ENCODE assay signal across 17 cellular contexts in genomic region chr4:60683953-60684352, GRCh38.
A peak's percentile ranks its signal among the peaks of the same experiment; 100 is the strongest.
DNase-seq lines count a peak whose midpoint lies in the region; ATAC-seq and TF ChIP-seq lines count a peak whose summit lies in the region.
"Had no signal": no experiment of that assay in that cellular context is flagged by ENCODE, and none has a peak within 500 bp of the region (broad histone marks: within the 10 kb centered on the region; RNA-seq: fewer than 3 reads in every experiment).

No MANE protein-coding gene starts in this region.

- no peaks in the 10 kb centered on the region for H3K9me3 ChIP-seq in RWPE2 (ENCODE audit: severe bottlenecking)
- H3K9me3 ChIP-seq: vagina had no signal

- no peak overlapping the region for H3K4me3 Mint-ChIP-seq in activated T-cell treated with anti-CD3 and anti-CD28 coated beads, Interleukin-2, amount 50 U/mL, for 4 hours
- H3K4me3 Mint-ChIP-seq: activated B cell treated with CpG ODN at 0.5 μM for 24 hours; central memory CD8-positive, alpha-beta T cell; stimulated activated naive CD8-positive, alpha-beta T cell treated with anti-CD3 and anti-CD28 coated beads, Interleukin-15, amount 100 ng/mL, for 72 hours had no signal

- H3K4me1 Mint-ChIP-seq in activated T-cell treated with anti-CD3 and anti-CD28 coated beads, Interleukin-2, amount 50 U/mL, for 4 hours (ENCODE audit: low read depth): no peaks in the 10 kb centered on the region
- H3K4me1 Mint-ChIP-seq: activated B cell treated with CpG ODN at 0.5 μM for 24 hours; central memory CD8-positive, alpha-beta T cell; stimulated activated naive CD8-positive, alpha-beta T cell treated with anti-CD3 and anti-CD28 coated beads, Interleukin-15, amount 100 ng/mL, for 72 hours had no signal

- H3K4me1 ChIP-seq in RWPE2 (ENCODE audit: insufficient read depth, poor library complexity, severe bottlenecking): no peaks in the 10 kb centered on the region
- H3K4me1 ChIP-seq: parathyroid adenoma, vagina had no signal

- no peaks in the 10 kb centered on the region for H3K36me3 ChIP-seq in RWPE2 (ENCODE audit: low read depth)
- H3K36me3 ChIP-seq: vagina had no signal

- TF ChIP-seq CTCF in RWPE2 (IDR thresholded peaks at IDR 0.05; ENCODE audit: poor library complexity, severe bottlenecking): no peak
- TF ChIP-seq CTCF in retinal pigment epithelial cell (conservative IDR thresholded peaks at IDR 0.05; ENCODE audit: low read depth, low read length): no peak

- H3K4me3 ChIP-seq in RWPE2 (ENCODE audit: severe bottlenecking) (no peak overlapping the region), retinal pigment epithelial cell (ENCODE audit: low read length) (no peak overlapping the region)
- H3K4me3 ChIP-seq: vagina had no signal

- H3K9me3 Mint-ChIP-seq in activated T-cell treated with anti-CD3 and anti-CD28 coated beads, Interleukin-2, amount 50 U/mL, for 4 hours: peaks cover 9% of the 10 kb centered on the region
- H3K9me3 Mint-ChIP-seq: activated B cell treated with CpG ODN at 0.5 μM for 24 hours had no signal

- ATAC-seq in RWPE2 (ENCODE audit: low read depth): peak; percentile 51; the same call in 1 of the 3 replicates
- ATAC-seq in activated T-cell treated with anti-CD3 and anti-CD28 coated beads, Interleukin-2, amount 50 U/mL, for 4 hours: no peak
- ATAC-seq: stimulated activated naive CD8-positive, alpha-beta T cell treated with anti-CD3 and anti-CD28 coated beads, Interleukin-15, amount 100 ng/mL, for 72 hours had no signal

- DNase-seq in EH (ENCODE audit: low read depth): peak; percentile 95
- DNase-seq in RWPE2 (ENCODE audit: low spot score): no peak
- peak; percentile 84 for DNase-seq in dedifferentiated amniotic fluid mesenchymal stem cell (ENCODE audit: extremely low spot score)
- peak; percentile 8 for DNase-seq in retinal pigment epithelial cell (ENCODE audit: low read depth)
- DNase-seq in T-helper 9 cell: no peak
- DNase-seq in kidney glomerular epithelial cell (lab: John Stamatoyannopoulos, UW): no peak
- DNase-seq in activated T-cell treated with anti-CD3 and anti-CD28 coated beads, Interleukin-2, amount 50 U/mL, for 4 hours: no peak
- no peak for DNase-seq in SIG-M5 treated with dmso at 0.1 percent for 504 hours (lab: John Stamatoyannopoulos, UW; ENCODE audit: unreplicated experiment)
- DNase-seq: activated B cell treated with CpG ODN at 0.5 μM for 24 hours; Kasumi-1; NCI-H1436 treated with DMSO at 0.1 percent for 48 hours; stimulated activated CD4-positive, alpha-beta T cell treated with anti-CD3 and anti-CD28 coated beads, Interleukin-12 subunit alpha, Interleukin-12 subunit beta, amount 100 ng/mL, for 4 hours; stimulated activated naive CD8-positive, alpha-beta T cell treated with anti-CD3 and anti-CD28 coated beads, Interleukin-15, amount 100 ng/mL, for 72 hours; SW 1271 had no signal

- H3K27me3 ChIP-seq in RWPE2 (ENCODE audit: insufficient read depth, poor library complexity, severe bottlenecking): no peaks in the 10 kb centered on the region
- H3K27me3 ChIP-seq: vagina had no signal

- no peaks in the 10 kb centered on the region for H3K27me3 Mint-ChIP-seq in activated T-cell treated with anti-CD3 and anti-CD28 coated beads, Interleukin-2, amount 50 U/mL, for 4 hours (ENCODE audit: low read depth)
- H3K27me3 Mint-ChIP-seq: activated B cell treated with CpG ODN at 0.5 μM for 24 hours; central memory CD8-positive, alpha-beta T cell; stimulated activated naive CD8-positive, alpha-beta T cell treated with anti-CD3 and anti-CD28 coated beads, Interleukin-15, amount 100 ng/mL, for 72 hours had no signal

- H3K36me3 Mint-ChIP-seq in activated T-cell treated with anti-CD3 and anti-CD28 coated beads, Interleukin-2, amount 50 U/mL, for 4 hours (ENCODE audit: insufficient read depth): no peaks in the 10 kb centered on the region

- no peak overlapping the region for H3K27ac ChIP-seq in RWPE2 (ENCODE audit: poor library complexity, severe bottlenecking)
- H3K27ac ChIP-seq: parathyroid adenoma, vagina had no signal

Comparison
In these comparisons a context has a peak if more than half of its experiments do, and no peak if none do; other contexts are left out.
1. DNase-seq: peak in EH (single experiment), dedifferentiated amniotic fluid mesenchymal stem cell (single experiment) and retinal pigment epithelial cell (single experiment); none in RWPE2 (single experiment), T-helper 9 cell (single experiment), kidney glomerular epithelial cell (single experiment), activated T-cell treated with anti-CD3 and anti-CD28 coated beads, Interleukin-2, amount 50 U/mL, for 4 hours (single experiment) and SIG-M5 treated with dmso at 0.1 percent for 504 hours (single experiment).